10 cellular contexts compared by ENCODE assay signal in genomic region chr18:35127201-35127600, GRCh38.
DNase-seq lines count a peak whose midpoint lies in the region; ATAC-seq and TF ChIP-seq lines count a peak whose summit lies in the region.
"Had no signal": no experiment of that assay in that cellular context is flagged by ENCODE, and none has a peak within 500 bp of the region (broad histone marks: within the 10 kb centered on the region; RNA-seq: fewer than 3 reads in every experiment).

No MANE protein-coding gene starts in this region.

- no peaks in the 10 kb centered on the region for H3K9me2 ChIP-seq in PC-3 (replicated peaks; ENCODE audit: low read length)

- no peaks in the 10 kb centered on the region for H3K4me1 ChIP-seq in PC-3 (ENCODE audit: insufficient read depth, low read length)

- H4K20me1 ChIP-seq in PC-3 (ENCODE audit: low read length): no peaks in the 10 kb centered on the region

- H3K27me3 ChIP-seq in PC-3 (ENCODE audit: low read length): no peaks in the 10 kb centered on the region

- CTCF ChIA-PET in AG04449 (lab: Yijun Ruan, JAX): interaction anchor here (0.7 to 5.3 kb wide), 11 partner anchors 8 to 127 kb away, joined by 3 to 35 read pairs (median 4); no protein-coding TSS in a partner anchor
- CTCF ChIA-PET in PC-3 (lab: Charles Lee): interaction anchor here (0.6 to 0.7 kb wide), 3 partner anchors 43 to 400 kb away, joined by 3 to 7 read pairs (median 5); no protein-coding TSS in a partner anchor

- H3K4me3 ChIP-seq in AG04449 (ENCODE audit: low read depth, low read length) (no peak overlapping the region), GM12875 (ENCODE audit: low read depth, low read length) (no peak overlapping the region), PC-3 (ENCODE audit: low read length) (no peak overlapping the region), fibroblast of the aortic adventitia (ENCODE audit: low read depth, low read length) (no peak overlapping the region)

- H3K27ac ChIP-seq in PC-3 (ENCODE audit: low read length): no peak overlapping the region

- BruUV-seq in PC-3 (replicated peaks; lab: Mats Ljungman, UMichigan): no TSS peak

- intact Hi-C loops in PC-3 (cut with micrococcal nuclease): no loop called here

- no peaks in the 10 kb centered on the region for H3F3A ChIP-seq in PC-3 (ENCODE audit: low read length, unreplicated experiment)

- H3K79me2 ChIP-seq in PC-3 (ENCODE audit: low read length): no peaks in the 10 kb centered on the region

- DNase-seq in AG04449 (ENCODE audit: low read depth, low spot score) (no peak), PC-3 (no peak), fibroblast of the aortic adventitia (ENCODE audit: low read depth) (no peak), hypothalamus (lab: John Stamatoyannopoulos, UW) (no peak), NCI-H2171 treated with DMSO at 0.1 percent for 48 hours (lab: John Stamatoyannopoulos, UW) (no peak), nucleus accumbens (lab: John Stamatoyannopoulos, UW) (no peak)
- DNase-seq: NCI-H2227 treated with DMSO at 0.1 percent for 48 hours, retina had no signal

- H3K36me3 ChIP-seq in PC-3 (ENCODE audit: low read depth, low read length): no peaks in the 10 kb centered on the region

- H3K9ac ChIP-seq in PC-3 (ENCODE audit: low read length): no peak overlapping the region

- no peaks in the 10 kb centered on the region for H3K9me3 ChIP-seq in PC-3 (ENCODE audit: low read length)

- no peak overlapping the region for H2AFZ ChIP-seq in PC-3 (ENCODE audit: low read length)

- peak; percentile 58; the same call in 1 of the 2 replicates for ATAC-seq in PC-3
- no peak for ATAC-seq in GM18870 (IDR thresholded peaks at IDR 0.05; ENCODE audit: unreplicated experiment)

- H3K4me2 ChIP-seq in PC-3 (ENCODE audit: low read length): no peak overlapping the region

- TF ChIP-seq CTCF in AG04449 (IDR thresholded peaks at IDR 0.05; ENCODE audit: insufficient read depth, low read length, missing control alignments) (peak; percentile 39), GM12875 (IDR thresholded peaks at IDR 0.05; ENCODE audit: borderline replicate concordance, insufficient read depth, low read depth, low read length) (0 out of 2 replicates have a peak, but pooled peaks have one; percentile 13), PC-3 (conservative IDR thresholded peaks at IDR 0.05; ENCODE audit: low read depth, low read length) (no peak), fibroblast of the aortic adventitia (IDR thresholded peaks at IDR 0.05; ENCODE audit: insufficient read depth, low read length) (peak; percentile 29)

- POLR2A ChIA-PET in AG04449 (lab: Yijun Ruan, JAX): no interaction called here
- POLR2A ChIA-PET in PC-3 (lab: Charles Lee; ENCODE audit: unreplicated experiment): no interaction called here
